1 cellular context compared by ENCODE assay signal in the genomic region with DNA sequence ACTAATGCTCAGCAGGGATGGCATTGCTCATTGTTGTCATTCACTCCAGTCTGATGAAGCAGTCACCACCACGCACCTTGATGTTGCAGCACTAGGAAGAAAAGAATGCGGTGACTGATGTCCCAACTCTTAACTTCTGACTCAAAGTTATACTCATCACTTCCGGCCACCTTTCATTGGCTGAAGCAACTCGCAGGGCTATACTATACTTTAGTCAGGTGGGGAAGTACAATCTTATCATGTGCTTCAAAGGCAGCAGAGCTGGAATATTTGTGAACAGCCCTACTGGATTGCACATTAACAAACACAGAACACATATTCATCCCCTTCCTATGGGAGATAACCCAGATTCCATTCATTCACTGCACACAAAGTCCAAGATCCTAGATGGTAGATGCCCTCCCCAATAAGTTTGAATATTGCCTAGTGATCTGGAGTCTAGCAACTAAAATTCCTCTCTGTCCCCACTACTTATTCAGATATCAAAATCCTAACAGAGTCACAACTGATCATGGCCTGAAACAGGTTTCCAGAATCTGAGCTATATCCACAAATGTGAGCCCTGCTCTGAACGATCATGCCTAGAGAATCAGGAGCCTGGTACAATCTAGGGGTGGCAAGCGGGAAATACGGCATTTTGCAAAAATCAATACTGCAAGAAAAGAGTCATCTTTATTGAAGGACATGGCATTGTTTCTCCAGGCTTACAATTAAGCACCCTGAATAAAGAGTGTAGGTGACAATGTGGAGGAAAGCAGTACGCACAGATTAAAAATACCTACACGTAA.
TF ChIP-seq lines count a peak whose summit lies in the region.

No MANE protein-coding gene starts in this region.

TF ChIP-seq in HepG2, 621 proteins besides CTCF, POLR2A, EP300 and RAD21 (continued from another document and continues in another):
- TF ChIP-seq, protein P1, sequence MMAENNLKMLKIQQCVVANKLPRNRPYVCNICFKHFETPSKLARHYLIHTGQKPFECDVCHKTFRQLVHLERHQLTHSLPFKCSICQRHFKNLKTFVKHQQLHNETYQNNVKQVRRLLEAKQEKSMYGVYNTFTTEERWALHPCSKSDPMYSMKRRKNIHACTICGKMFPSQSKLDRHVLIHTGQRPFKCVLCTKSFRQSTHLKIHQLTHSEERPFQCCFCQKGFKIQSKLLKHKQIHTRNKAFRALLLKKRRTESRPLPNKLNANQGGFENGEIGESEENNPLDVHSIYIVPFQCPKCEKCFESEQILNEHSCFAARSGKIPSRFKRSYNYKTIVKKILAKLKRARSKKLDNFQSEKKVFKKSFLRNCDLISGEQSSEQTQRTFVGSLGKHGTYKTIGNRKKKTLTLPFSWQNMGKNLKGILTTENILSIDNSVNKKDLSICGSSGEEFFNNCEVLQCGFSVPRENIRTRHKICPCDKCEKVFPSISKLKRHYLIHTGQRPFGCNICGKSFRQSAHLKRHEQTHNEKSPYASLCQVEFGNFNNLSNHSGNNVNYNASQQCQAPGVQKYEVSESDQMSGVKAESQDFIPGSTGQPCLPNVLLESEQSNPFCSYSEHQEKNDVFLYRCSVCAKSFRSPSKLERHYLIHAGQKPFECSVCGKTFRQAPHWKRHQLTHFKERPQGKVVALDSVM (CRISPR knock-in tag; IDR thresholded peaks at IDR 0.05): no peak
- TF ChIP-seq ATM (IDR thresholded peaks at IDR 0.05; ENCODE audit: borderline replicate concordance): no peak
- peak; percentile 78 for TF ChIP-seq ZFP1 (CRISPR knock-in tag; IDR thresholded peaks at IDR 0.05)
- peak; percentile 20 to 28; a peak in 2 of 4 replicates for TF ChIP-seq MAFK (conservative IDR thresholded peaks at IDR 0.05 in 1 of 2, IDR thresholded peaks at IDR 0.05 in 1 of 2; ENCODE audit: low read length in 2 of 2)
- TF ChIP-seq ZNF678 (CRISPR knock-in tag; IDR thresholded peaks at IDR 0.05): no peak
- no peak for TF ChIP-seq MTF1 (CRISPR knock-in tag; IDR thresholded peaks at IDR 0.05)
- TF ChIP-seq SNAPC2 (CRISPR knock-in tag; IDR thresholded peaks at IDR 0.05): 0 out of 2 replicates have a peak, but pooled peaks have one; percentile 54
- TF ChIP-seq, protein P2, sequence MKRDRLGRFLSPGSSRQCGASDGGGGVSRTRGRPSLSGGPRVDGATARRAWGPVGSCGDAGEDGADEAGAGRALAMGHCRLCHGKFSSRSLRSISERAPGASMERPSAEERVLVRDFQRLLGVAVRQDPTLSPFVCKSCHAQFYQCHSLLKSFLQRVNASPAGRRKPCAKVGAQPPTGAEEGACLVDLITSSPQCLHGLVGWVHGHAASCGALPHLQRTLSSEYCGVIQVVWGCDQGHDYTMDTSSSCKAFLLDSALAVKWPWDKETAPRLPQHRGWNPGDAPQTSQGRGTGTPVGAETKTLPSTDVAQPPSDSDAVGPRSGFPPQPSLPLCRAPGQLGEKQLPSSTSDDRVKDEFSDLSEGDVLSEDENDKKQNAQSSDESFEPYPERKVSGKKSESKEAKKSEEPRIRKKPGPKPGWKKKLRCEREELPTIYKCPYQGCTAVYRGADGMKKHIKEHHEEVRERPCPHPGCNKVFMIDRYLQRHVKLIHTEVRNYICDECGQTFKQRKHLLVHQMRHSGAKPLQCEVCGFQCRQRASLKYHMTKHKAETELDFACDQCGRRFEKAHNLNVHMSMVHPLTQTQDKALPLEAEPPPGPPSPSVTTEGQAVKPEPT (CRISPR knock-in tag; IDR thresholded peaks at IDR 0.05; ENCODE audit: low read depth): no peak
- no peak for TF ChIP-seq BCL3 (CRISPR knock-in tag; IDR thresholded peaks at IDR 0.05)
- TF ChIP-seq CBFB (CRISPR knock-in tag; IDR thresholded peaks at IDR 0.05): peak; percentile 82; the same call in 1 of the 2 replicates
- TF ChIP-seq, protein P3, sequence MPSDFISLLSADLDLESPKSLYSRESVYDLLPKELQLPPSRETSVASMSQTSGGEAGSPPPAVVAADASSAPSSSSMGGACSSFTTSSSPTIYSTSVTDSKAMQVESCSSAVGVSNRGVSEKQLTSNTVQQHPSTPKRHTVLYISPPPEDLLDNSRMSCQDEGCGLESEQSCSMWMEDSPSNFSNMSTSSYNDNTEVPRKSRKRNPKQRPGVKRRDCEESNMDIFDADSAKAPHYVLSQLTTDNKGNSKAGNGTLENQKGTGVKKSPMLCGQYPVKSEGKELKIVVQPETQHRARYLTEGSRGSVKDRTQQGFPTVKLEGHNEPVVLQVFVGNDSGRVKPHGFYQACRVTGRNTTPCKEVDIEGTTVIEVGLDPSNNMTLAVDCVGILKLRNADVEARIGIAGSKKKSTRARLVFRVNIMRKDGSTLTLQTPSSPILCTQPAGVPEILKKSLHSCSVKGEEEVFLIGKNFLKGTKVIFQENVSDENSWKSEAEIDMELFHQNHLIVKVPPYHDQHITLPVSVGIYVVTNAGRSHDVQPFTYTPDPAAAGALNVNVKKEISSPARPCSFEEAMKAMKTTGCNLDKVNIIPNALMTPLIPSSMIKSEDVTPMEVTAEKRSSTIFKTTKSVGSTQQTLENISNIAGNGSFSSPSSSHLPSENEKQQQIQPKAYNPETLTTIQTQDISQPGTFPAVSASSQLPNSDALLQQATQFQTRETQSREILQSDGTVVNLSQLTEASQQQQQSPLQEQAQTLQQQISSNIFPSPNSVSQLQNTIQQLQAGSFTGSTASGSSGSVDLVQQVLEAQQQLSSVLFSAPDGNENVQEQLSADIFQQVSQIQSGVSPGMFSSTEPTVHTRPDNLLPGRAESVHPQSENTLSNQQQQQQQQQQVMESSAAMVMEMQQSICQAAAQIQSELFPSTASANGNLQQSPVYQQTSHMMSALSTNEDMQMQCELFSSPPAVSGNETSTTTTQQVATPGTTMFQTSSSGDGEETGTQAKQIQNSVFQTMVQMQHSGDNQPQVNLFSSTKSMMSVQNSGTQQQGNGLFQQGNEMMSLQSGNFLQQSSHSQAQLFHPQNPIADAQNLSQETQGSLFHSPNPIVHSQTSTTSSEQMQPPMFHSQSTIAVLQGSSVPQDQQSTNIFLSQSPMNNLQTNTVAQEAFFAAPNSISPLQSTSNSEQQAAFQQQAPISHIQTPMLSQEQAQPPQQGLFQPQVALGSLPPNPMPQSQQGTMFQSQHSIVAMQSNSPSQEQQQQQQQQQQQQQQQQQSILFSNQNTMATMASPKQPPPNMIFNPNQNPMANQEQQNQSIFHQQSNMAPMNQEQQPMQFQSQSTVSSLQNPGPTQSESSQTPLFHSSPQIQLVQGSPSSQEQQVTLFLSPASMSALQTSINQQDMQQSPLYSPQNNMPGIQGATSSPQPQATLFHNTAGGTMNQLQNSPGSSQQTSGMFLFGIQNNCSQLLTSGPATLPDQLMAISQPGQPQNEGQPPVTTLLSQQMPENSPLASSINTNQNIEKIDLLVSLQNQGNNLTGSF (CRISPR knock-in tag; IDR thresholded peaks at IDR 0.05): no peak
- TF ChIP-seq TAF1 (CRISPR knock-in tag; IDR thresholded peaks at IDR 0.05): peak; percentile 75
- peak; percentile 55; the same call in 1 of the 2 replicates for TF ChIP-seq ZNF747 (CRISPR knock-in tag; IDR thresholded peaks at IDR 0.05; ENCODE audit: borderline replicate concordance)
- TF ChIP-seq DRAP1 (CRISPR knock-in tag; IDR thresholded peaks at IDR 0.05): peak; percentile 96
- TF ChIP-seq ZNF577 (CRISPR knock-in tag; IDR thresholded peaks at IDR 0.05; ENCODE audit: borderline replicate concordance, low read depth): no peak
- TF ChIP-seq ZNF33A (CRISPR knock-in tag; IDR thresholded peaks at IDR 0.05; ENCODE audit: borderline replicate concordance): no peak
- TF ChIP-seq ZNF260 (CRISPR knock-in tag; IDR thresholded peaks at IDR 0.05; ENCODE audit: borderline replicate concordance, low read depth): no peak
- peak; percentile 65; the same call in 1 of the 2 replicates for TF ChIP-seq ZHX1 (CRISPR knock-in tag; IDR thresholded peaks at IDR 0.05; ENCODE audit: low read depth)
- TF ChIP-seq HDAC1 (CRISPR knock-in tag; IDR thresholded peaks at IDR 0.05): peak; percentile 59; the same call in 1 of the 2 replicates
- no peak for TF ChIP-seq ZNF703 (CRISPR knock-in tag; IDR thresholded peaks at IDR 0.05; ENCODE audit: borderline replicate concordance)
- no peak for TF ChIP-seq MAZ (IDR thresholded peaks at IDR 0.05; ENCODE audit: borderline replicate concordance, low read depth, low read length)
- TF ChIP-seq MAZ (CRISPR knock-in tag; IDR thresholded peaks at IDR 0.05; ENCODE audit: low read depth): no peak
- TF ChIP-seq ZBTB40 (IDR thresholded peaks at IDR 0.05): no peak
- no peak; the same call in 1 of the 2 replicates for TF ChIP-seq ZBTB40 (CRISPR knock-in tag; IDR thresholded peaks at IDR 0.05)
- no peak for TF ChIP-seq U2AF1 (optimal IDR thresholded peaks at IDR 0.05; ENCODE audit: low read depth, low read length)
- no peak for TF ChIP-seq MBNL3 (CRISPR knock-in tag; conservative IDR thresholded peaks at IDR 0.05)
- TF ChIP-seq SMARCC2 (IDR thresholded peaks at IDR 0.05): no peak
